Comparison of ENCODE assay signal across 15 cellular contexts in the genomic region with DNA sequence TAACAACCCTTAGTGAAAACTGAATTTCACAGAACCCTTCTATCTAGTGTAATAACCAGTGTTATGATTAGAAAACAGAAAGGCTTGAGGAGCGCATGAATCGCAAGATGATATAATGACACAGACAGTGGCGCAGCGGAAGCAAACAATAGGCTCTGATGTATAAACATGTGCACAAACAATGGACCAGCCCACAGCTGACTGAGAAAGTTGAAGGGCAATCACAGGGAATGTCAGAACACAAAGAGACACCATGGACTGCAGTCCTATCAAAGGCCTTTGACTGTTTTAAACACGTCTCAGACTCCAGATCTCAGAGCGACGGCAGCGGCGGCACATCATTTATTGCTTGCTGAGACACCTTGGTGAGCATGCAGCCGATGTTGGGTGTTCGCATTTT.
DNase-seq lines count a peak whose midpoint lies in the region; ATAC-seq and TF ChIP-seq lines count a peak whose summit lies in the region.
"Had no signal": no experiment of that assay in that cellular context is flagged by ENCODE, and none has a peak within 500 bp of the region (broad histone marks: within the 10 kb centered on the region; RNA-seq: fewer than 3 reads in every experiment).

No MANE protein-coding gene starts in this region.

- in situ Hi-C loops in gastrocnemius medialis (cut with MboI; ENCODE audit: low sequenced_read_pairs in 4 of 4): no loop called here

- H3K4me3 ChIP-seq in testis (no peak overlapping the region), gastrocnemius medialis (no peak overlapping the region)
- H3K4me3 ChIP-seq: PC-9, SJSA1 had no signal

- no peaks in the 10 kb centered on the region for H3K36me3 ChIP-seq in testis (ENCODE audit: low read depth, missing control alignments)
- no peaks in the 10 kb centered on the region for H3K36me3 ChIP-seq in gastrocnemius medialis
- H3K36me3 ChIP-seq: SJSA1 had no signal

- no peak for TF ChIP-seq POLR2A in testis (IDR thresholded peaks at IDR 0.05)
- no peak for TF ChIP-seq POLR2A in gastrocnemius medialis (IDR thresholded peaks at IDR 0.05)

- H3K27ac ChIP-seq in testis: no peak overlapping the region
- H3K27ac ChIP-seq in gastrocnemius medialis: no peak overlapping the region
- H3K27ac ChIP-seq: PC-9, SJSA1 had no signal

- intact Hi-C loops in testis (cut with DNase I; ENCODE audit: low total_unique reads): no loop called here
- intact Hi-C loops in gastrocnemius medialis (cut with DNase I; ENCODE audit: low total_unique reads): no loop called here

- H3K27me3 ChIP-seq in testis: no peaks in the 10 kb centered on the region
- H3K27me3 ChIP-seq in gastrocnemius medialis: no peaks in the 10 kb centered on the region
- H3K27me3 ChIP-seq: SJSA1 had no signal

- H3K9me3 ChIP-seq in testis (no peaks in the 10 kb centered on the region), gastrocnemius medialis (no peaks in the 10 kb centered on the region)
- H3K9me3 ChIP-seq: SJSA1 had no signal

- H3K4me1 ChIP-seq in testis: no peaks in the 10 kb centered on the region
- H3K4me1 ChIP-seq in gastrocnemius medialis: no peaks in the 10 kb centered on the region
- H3K4me1 ChIP-seq: SJSA1 had no signal

- WGBS in testis, 2 donors: 76 to 88% methylated on average over 11 of the region's 11 CpGs

- ATAC-seq in gastrocnemius medialis: no peak

- TF ChIP-seq CTCF in testis (IDR thresholded peaks at IDR 0.05) (no peak), gastrocnemius medialis (IDR thresholded peaks at IDR 0.05 in 4 of 5, conservative IDR thresholded peaks at IDR 0.05 in 1 of 5) (no peak)

- peak; percentile 34 for DNase-seq in NCI-H2227 (lab: John Stamatoyannopoulos, UW; ENCODE audit: unreplicated experiment)
- peak; percentile 86 for DNase-seq in globus pallidus (ENCODE audit: low spot score)
- peak in 37 of 56 donors; percentile 7 to 69 (median 38) for DNase-seq in nucleus accumbens (lab: John Stamatoyannopoulos, UW)
- peak; percentile 11 for DNase-seq in testis
- DNase-seq in gastrocnemius medialis: no peak
- no peak for DNase-seq in cerebellar nuclear complex (lab: John Stamatoyannopoulos, UW)
- DNase-seq in stimulated activated CD8-positive, alpha-beta memory T cell treated with anti-CD3 and anti-CD28 coated beads, Interleukin-4, amount 100 ng/mL, for 48 hours: no peak
- DNase-seq: CD4-positive, alpha-beta memory T cell; DMS79; GOT3; NCI-H187; NCI-H2171; NCI-H82; PC-9 had no signal

Comparison
In these comparisons a context has a peak if more than half of its experiments do, and no peak if none do; other contexts are left out.
1. DNase-seq: peak in NCI-H2227 (single experiment), globus pallidus (single experiment), nucleus accumbens (37 of 56) and testis (single experiment); none in gastrocnemius medialis (0 of 2), cerebellar nuclear complex (0 of 2) and stimulated activated CD8-positive, alpha-beta memory T cell treated with anti-CD3 and anti-CD28 coated beads, Interleukin-4, amount 100 ng/mL, for 48 hours (single experiment).